In the genomic region with DNA sequence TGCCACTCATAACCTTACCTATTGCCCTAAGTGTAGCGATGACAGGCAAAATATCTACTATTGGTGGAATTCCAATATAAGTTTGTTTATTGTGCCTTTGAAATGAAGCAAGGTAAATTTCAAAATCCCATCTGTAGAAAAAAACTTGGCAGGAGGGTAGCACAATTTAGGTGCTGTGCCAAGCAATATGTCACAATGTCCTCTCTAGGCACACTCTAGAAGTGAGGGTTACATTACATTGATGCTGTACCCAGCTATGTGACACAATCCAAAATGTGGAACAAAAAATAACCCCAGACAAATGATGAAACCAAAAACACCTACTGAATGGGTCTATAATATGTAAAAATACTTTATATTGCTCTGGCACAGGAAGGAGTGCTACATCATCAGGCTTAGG, we compare ENCODE assay signal across 20 cellular contexts.
"Had no signal": no experiment of that assay in that cellular context is flagged by ENCODE, and none has a peak within 500 bp of the region (broad histone marks: within the 10 kb centered on the region; RNA-seq: fewer than 3 reads in every experiment).

No MANE protein-coding gene starts in this region.

- DNase-seq: effector CD8-positive, alpha-beta T cell; effector memory CD8-positive, alpha-beta T cell; endodermal cell; erythroblast; esophagus squamous epithelium; foreskin keratinocyte; glutamatergic neuron; head of caudate nucleus; heart right ventricle; hippocampal formation; left cardiac atrium; left ventricle myocardium inferior; lower lobe of right lung; mesenchymal stem cell; mucosa of descending colon; naive B cell; naive thymus-derived CD8-positive, alpha-beta T cell had no signal

- H3K4me1 ChIP-seq: esophagus squamous epithelium, foreskin keratinocyte, heart right ventricle, left ventricle myocardium inferior, lower lobe of right lung had no signal

- H3K27me3 ChIP-seq: esophagus squamous epithelium, foreskin keratinocyte, heart right ventricle had no signal

- H3K9me3 ChIP-seq: esophagus squamous epithelium, heart right ventricle, left ventricle myocardium inferior, lower lobe of right lung, mucosa of descending colon had no signal

- H3K27ac ChIP-seq: coronary artery, epithelial cell of prostate, esophagus squamous epithelium, foreskin keratinocyte, heart right ventricle, left ventricle myocardium inferior, lower lobe of right lung had no signal

- H3K36me3 ChIP-seq: esophagus squamous epithelium, heart right ventricle, left ventricle myocardium inferior, lower lobe of right lung had no signal

- ATAC-seq: effector memory CD8-positive, alpha-beta T cell; esophagus mucosa; foreskin keratinocyte; heart right ventricle; left cardiac atrium; lower lobe of right lung; mucosa of descending colon; naive thymus-derived CD8-positive, alpha-beta T cell had no signal

- H3K4me3 ChIP-seq: coronary artery, esophagus squamous epithelium, heart right ventricle, left ventricle myocardium inferior, lower lobe of right lung, mucosa of descending colon had no signal
